Comparison of ENCODE assay signal across 1 cellular context in genomic region chr6:17987576-17988421, GRCh38.
TF ChIP-seq lines count a peak whose summit lies in the region.

Gene KIF13A, minus strand, starts transcription at chr6:17987635. Its CDS starts 172 bp downstream, at chr6:17987463.

TF ChIP-seq in HepG2, 621 proteins besides CTCF, POLR2A, EP300 and RAD21 (continued from another document and continues in another):
- TF ChIP-seq E2F2 (CRISPR knock-in tag; IDR thresholded peaks at IDR 0.05; ENCODE audit: borderline replicate concordance): no peak
- TF ChIP-seq SMARCC2 (IDR thresholded peaks at IDR 0.05): no peak
- no peak for TF ChIP-seq SRSF1 (optimal IDR thresholded peaks at IDR 0.05; ENCODE audit: low read depth, low read length)
- TF ChIP-seq HOXA5 (CRISPR knock-in tag; IDR thresholded peaks at IDR 0.05): 0 out of 2 replicates have a peak, but pooled peaks have one; percentile 17
- TF ChIP-seq SP5 (CRISPR knock-in tag; IDR thresholded peaks at IDR 0.05; ENCODE audit: borderline replicate concordance, low read depth): no peak
- no peak for TF ChIP-seq GFI1 (CRISPR knock-in tag; IDR thresholded peaks at IDR 0.05; ENCODE audit: borderline replicate concordance)
- no peak for TF ChIP-seq KDM3A (CRISPR knock-in tag; IDR thresholded peaks at IDR 0.05; ENCODE audit: low read depth)
- TF ChIP-seq GMEB2 (CRISPR knock-in tag; IDR thresholded peaks at IDR 0.05; ENCODE audit: low read depth): no peak
- peak; percentile 64; the same call in 1 of the 2 replicates for TF ChIP-seq ZSCAN31 (CRISPR knock-in tag; IDR thresholded peaks at IDR 0.05; ENCODE audit: low read depth)
- TF ChIP-seq ZNF782 (CRISPR knock-in tag; IDR thresholded peaks at IDR 0.05; ENCODE audit: borderline replicate concordance): 0 out of 2 replicates have a peak, but pooled peaks have one; percentile 73
- TF ChIP-seq NR2F6 (IDR thresholded peaks at IDR 0.05): no peak
- TF ChIP-seq NR2F6 (CRISPR knock-in tag; IDR thresholded peaks at IDR 0.05): no peak
- 0 out of 2 replicates have a peak, but pooled peaks have one; percentile 40 for TF ChIP-seq ESRRA (CRISPR knock-in tag; IDR thresholded peaks at IDR 0.05; ENCODE audit: low read depth)
- TF ChIP-seq RARA (CRISPR knock-in tag; IDR thresholded peaks at IDR 0.05): no peak
- no peak for TF ChIP-seq ZNF382 (CRISPR knock-in tag; IDR thresholded peaks at IDR 0.05; ENCODE audit: borderline replicate concordance)
- TF ChIP-seq ZNF850 (CRISPR knock-in tag; conservative IDR thresholded peaks at IDR 0.05): 0 out of 2 replicates have a peak, but pooled peaks have one; percentile 10
- 0 out of 2 replicates have a peak, but pooled peaks have one; percentile 23 for TF ChIP-seq ZNF292 (CRISPR knock-in tag; IDR thresholded peaks at IDR 0.05; ENCODE audit: borderline replicate concordance, low read depth)
- peak; percentile 74; the same call in 1 of the 2 replicates for TF ChIP-seq MXD3 (CRISPR knock-in tag; IDR thresholded peaks at IDR 0.05)
- TF ChIP-seq AGO2 (optimal IDR thresholded peaks at IDR 0.05; ENCODE audit: low read depth, low read length): peak; percentile 69
- no peak for TF ChIP-seq SP140L (CRISPR knock-in tag; IDR thresholded peaks at IDR 0.05; ENCODE audit: borderline replicate concordance)
- no peak for TF ChIP-seq HNF4A (CRISPR knock-in tag; IDR thresholded peaks at IDR 0.05)
- TF ChIP-seq ELF3 (CRISPR knock-in tag; IDR thresholded peaks at IDR 0.05): no peak
- no peak for TF ChIP-seq TFE3 (CRISPR knock-in tag; IDR thresholded peaks at IDR 0.05)
- TF ChIP-seq TCF12 (IDR thresholded peaks at IDR 0.05): no peak
- 0 out of 2 replicates have a peak, but pooled peaks have one; percentile 70 for TF ChIP-seq TCF12 (CRISPR knock-in tag; IDR thresholded peaks at IDR 0.05)
- no peak for TF ChIP-seq ZNF468 (CRISPR knock-in tag; IDR thresholded peaks at IDR 0.05)
- TF ChIP-seq ZNF546 (CRISPR knock-in tag; conservative IDR thresholded peaks at IDR 0.05): peak; percentile 76; the same call in 1 of the 2 replicates
- 0 out of 2 replicates have a peak, but pooled peaks have one; percentile 27 for TF ChIP-seq IKZF5 (CRISPR knock-in tag; IDR thresholded peaks at IDR 0.05)
- no peak for TF ChIP-seq TFAP4 (IDR thresholded peaks at IDR 0.05; ENCODE audit: borderline replicate concordance, low read depth)
- TF ChIP-seq ZNF841 (CRISPR knock-in tag; IDR thresholded peaks at IDR 0.05; ENCODE audit: borderline replicate concordance): no peak; the same call in 1 of the 2 replicates
- no peak for TF ChIP-seq ZNF564 (CRISPR knock-in tag; IDR thresholded peaks at IDR 0.05)
- TF ChIP-seq ZNF180 (CRISPR knock-in tag; IDR thresholded peaks at IDR 0.05; ENCODE audit: borderline replicate concordance, low read depth): no peak
- peak; percentile 47 for TF ChIP-seq U2AF1 (optimal IDR thresholded peaks at IDR 0.05; ENCODE audit: low read depth, low read length)
- TF ChIP-seq ZNF891 (CRISPR knock-in tag; IDR thresholded peaks at IDR 0.05): no peak
- TF ChIP-seq PAX8 (CRISPR knock-in tag; IDR thresholded peaks at IDR 0.05; ENCODE audit: borderline replicate concordance): peak; percentile 56; the same call in 1 of the 2 replicates
- TF ChIP-seq THRA (CRISPR knock-in tag; IDR thresholded peaks at IDR 0.05; ENCODE audit: borderline replicate concordance): no peak
- TF ChIP-seq SOX6 (IDR thresholded peaks at IDR 0.05): no peak
- peak; percentile 47; the same call in 1 of the 2 replicates for TF ChIP-seq SOX6 (CRISPR knock-in tag; IDR thresholded peaks at IDR 0.05)
- peak; percentile 33; the same call in 1 of the 2 replicates for TF ChIP-seq ZNF333 (CRISPR knock-in tag; IDR thresholded peaks at IDR 0.05; ENCODE audit: borderline replicate concordance)
- peak; percentile 81 for TF ChIP-seq ZNF740 (CRISPR knock-in tag; IDR thresholded peaks at IDR 0.05)
- TF ChIP-seq ZNF235 (CRISPR knock-in tag; IDR thresholded peaks at IDR 0.05; ENCODE audit: borderline replicate concordance): no peak; the same call in 1 of the 2 replicates
- TF ChIP-seq ZNF766 (CRISPR knock-in tag; IDR thresholded peaks at IDR 0.05; ENCODE audit: borderline replicate concordance): no peak; the same call in 1 of the 2 replicates
- TF ChIP-seq FUBP1 (CRISPR knock-in tag; IDR thresholded peaks at IDR 0.05; ENCODE audit: borderline replicate concordance): no peak
- no peak for TF ChIP-seq DR1 (CRISPR knock-in tag; IDR thresholded peaks at IDR 0.05)
- no peak for TF ChIP-seq RARG (CRISPR knock-in tag; IDR thresholded peaks at IDR 0.05; ENCODE audit: low read depth)
- peak; percentile 38; the same call in 1 of the 2 replicates for TF ChIP-seq MEF2D (CRISPR knock-in tag; IDR thresholded peaks at IDR 0.05)
- no peak for TF ChIP-seq ZBTB10 (CRISPR knock-in tag; IDR thresholded peaks at IDR 0.05; ENCODE audit: borderline replicate concordance)
- TF ChIP-seq ATF6 (CRISPR knock-in tag; conservative IDR thresholded peaks at IDR 0.05): no peak
- peak; percentile 98; the same call in 1 of the 2 replicates for TF ChIP-seq ZSCAN29 (CRISPR knock-in tag; conservative IDR thresholded peaks at IDR 0.05)
- TF ChIP-seq KLF11 (CRISPR knock-in tag; IDR thresholded peaks at IDR 0.05): no peak
- TF ChIP-seq ZSCAN25 (CRISPR knock-in tag; IDR thresholded peaks at IDR 0.05): no peak
- no peak for TF ChIP-seq ZNF121 (CRISPR knock-in tag; IDR thresholded peaks at IDR 0.05)
- no peak for TF ChIP-seq ZNF205 (CRISPR knock-in tag; IDR thresholded peaks at IDR 0.05)
